Comparison of ENCODE assay signal across 1 cellular context in the genomic region with DNA sequence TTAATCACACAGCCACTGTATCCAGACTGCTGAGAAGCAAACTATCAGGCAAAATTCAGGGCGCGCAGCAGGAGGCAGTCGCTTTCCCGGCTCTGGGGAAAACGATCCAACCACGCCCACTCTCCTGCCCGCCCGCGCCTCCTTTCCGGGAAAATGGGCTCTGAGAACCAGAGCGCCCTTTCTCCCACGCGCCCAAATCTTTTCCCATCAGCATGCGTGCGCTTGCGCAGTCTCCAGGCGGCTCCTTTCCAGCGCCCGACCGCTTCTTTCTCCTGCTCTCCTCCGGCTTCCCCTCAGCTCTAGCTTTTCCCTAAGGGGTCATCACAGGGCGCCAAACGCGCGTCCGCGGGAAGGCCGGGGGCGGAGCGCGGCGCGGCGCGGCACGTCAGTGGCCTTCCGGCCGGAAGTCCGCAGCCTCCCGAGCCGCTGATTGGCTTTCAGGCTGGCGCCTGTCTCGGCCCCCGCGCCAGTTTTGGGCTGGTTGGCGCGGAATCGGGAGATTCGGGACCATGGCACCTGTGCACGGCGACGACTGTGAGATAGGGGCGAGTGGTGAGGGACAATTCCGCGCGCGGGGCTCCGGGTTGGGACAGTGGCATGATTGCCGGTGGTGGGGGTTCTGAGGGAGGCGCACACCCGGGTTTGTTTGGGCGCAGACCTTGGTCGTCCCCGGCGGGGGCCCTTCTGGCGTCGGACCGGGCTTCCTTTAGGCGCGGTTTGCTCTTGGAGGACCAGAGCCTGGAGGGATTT.
TF ChIP-seq lines count a peak whose summit lies in the region.

A gene with protein sequence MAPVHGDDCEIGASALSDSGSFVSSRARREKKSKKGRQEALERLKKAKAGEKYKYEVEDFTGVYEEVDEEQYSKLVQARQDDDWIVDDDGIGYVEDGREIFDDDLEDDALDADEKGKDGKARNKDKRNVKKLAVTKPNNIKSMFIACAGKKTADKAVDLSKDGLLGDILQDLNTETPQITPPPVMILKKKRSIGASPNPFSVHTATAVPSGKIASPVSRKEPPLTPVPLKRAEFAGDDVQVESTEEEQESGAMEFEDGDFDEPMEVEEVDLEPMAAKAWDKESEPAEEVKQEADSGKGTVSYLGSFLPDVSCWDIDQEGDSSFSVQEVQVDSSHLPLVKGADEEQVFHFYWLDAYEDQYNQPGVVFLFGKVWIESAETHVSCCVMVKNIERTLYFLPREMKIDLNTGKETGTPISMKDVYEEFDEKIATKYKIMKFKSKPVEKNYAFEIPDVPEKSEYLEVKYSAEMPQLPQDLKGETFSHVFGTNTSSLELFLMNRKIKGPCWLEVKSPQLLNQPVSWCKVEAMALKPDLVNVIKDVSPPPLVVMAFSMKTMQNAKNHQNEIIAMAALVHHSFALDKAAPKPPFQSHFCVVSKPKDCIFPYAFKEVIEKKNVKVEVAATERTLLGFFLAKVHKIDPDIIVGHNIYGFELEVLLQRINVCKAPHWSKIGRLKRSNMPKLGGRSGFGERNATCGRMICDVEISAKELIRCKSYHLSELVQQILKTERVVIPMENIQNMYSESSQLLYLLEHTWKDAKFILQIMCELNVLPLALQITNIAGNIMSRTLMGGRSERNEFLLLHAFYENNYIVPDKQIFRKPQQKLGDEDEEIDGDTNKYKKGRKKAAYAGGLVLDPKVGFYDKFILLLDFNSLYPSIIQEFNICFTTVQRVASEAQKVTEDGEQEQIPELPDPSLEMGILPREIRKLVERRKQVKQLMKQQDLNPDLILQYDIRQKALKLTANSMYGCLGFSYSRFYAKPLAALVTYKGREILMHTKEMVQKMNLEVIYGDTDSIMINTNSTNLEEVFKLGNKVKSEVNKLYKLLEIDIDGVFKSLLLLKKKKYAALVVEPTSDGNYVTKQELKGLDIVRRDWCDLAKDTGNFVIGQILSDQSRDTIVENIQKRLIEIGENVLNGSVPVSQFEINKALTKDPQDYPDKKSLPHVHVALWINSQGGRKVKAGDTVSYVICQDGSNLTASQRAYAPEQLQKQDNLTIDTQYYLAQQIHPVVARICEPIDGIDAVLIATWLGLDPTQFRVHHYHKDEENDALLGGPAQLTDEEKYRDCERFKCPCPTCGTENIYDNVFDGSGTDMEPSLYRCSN (N-terminal part only) (plus strand): TSS at position 466 of the 750 bp plus-strand sequence. CDS start 44 bp downstream, at position 510.

TF ChIP-seq in HEK293, 187 proteins besides CTCF, POLR2A, EP300 and RAD21 (continued from another document):
- TF ChIP-seq, protein P1, sequence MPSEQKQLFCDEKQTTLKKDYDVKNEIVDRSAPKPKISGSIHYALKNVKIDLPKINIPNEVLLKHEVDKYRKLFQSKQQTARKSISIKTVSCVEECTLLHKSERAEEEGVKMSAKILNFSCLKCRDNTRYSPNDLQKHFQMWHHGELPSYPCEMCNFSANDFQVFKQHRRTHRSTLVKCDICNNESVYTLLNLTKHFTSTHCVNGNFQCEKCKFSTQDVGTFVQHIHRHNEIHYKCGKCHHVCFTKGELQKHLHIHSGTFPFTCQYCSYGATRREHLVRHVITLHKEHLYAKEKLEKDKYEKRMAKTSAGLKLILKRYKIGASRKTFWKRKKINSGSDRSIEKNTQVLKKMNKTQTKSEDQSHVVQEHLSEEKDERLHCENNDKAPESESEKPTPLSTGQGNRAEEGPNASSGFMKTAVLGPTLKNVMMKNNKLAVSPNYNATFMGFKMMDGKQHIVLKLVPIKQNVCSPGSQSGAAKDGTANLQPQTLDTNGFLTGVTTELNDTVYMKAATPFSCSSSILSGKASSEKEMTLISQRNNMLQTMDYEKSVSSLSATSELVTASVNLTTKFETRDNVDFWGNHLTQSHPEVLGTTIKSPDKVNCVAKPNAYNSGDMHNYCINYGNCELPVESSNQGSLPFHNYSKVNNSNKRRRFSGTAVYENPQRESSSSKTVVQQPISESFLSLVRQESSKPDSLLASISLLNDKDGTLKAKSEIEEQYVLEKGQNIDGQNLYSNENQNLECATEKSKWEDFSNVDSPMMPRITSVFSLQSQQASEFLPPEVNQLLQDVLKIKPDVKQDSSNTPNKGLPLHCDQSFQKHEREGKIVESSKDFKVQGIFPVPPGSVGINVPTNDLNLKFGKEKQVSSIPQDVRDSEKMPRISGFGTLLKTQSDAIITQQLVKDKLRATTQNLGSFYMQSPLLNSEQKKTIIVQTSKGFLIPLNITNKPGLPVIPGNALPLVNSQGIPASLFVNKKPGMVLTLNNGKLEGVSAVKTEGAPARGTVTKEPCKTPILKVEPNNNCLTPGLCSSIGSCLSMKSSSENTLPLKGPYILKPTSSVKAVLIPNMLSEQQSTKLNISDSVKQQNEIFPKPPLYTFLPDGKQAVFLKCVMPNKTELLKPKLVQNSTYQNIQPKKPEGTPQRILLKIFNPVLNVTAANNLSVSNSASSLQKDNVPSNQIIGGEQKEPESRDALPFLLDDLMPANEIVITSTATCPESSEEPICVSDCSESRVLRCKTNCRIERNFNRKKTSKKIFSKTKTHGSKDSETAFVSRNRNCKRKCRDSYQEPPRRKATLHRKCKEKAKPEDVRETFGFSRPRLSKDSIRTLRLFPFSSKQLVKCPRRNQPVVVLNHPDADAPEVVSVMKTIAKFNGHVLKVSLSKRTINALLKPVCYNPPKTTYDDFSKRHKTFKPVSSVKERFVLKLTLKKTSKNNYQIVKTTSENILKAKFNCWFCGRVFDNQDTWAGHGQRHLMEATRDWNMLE (tag by site-specific recombination; conservative IDR thresholded peaks at IDR 0.05; ENCODE audit: low read depth): peak; percentile 20
- no peak for TF ChIP-seq ZNF274 (IDR thresholded peaks at IDR 0.05; ENCODE audit: low read length)
- no peak for TF ChIP-seq ZNF274 (tag by site-specific recombination; IDR thresholded peaks at IDR 0.05; ENCODE audit: borderline replicate concordance)
- TF ChIP-seq, protein P2, sequence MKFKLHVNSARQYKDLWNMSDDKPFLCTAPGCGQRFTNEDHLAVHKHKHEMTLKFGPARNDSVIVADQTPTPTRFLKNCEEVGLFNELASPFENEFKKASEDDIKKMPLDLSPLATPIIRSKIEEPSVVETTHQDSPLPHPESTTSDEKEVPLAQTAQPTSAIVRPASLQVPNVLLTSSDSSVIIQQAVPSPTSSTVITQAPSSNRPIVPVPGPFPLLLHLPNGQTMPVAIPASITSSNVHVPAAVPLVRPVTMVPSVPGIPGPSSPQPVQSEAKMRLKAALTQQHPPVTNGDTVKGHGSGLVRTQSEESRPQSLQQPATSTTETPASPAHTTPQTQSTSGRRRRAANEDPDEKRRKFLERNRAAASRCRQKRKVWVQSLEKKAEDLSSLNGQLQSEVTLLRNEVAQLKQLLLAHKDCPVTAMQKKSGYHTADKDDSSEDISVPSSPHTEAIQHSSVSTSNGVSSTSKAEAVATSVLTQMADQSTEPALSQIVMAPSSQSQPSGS (tag by site-specific recombination; IDR thresholded peaks at IDR 0.05; ENCODE audit: low read depth): no peak
- TF ChIP-seq ZNF10 (tag by site-specific recombination; IDR thresholded peaks at IDR 0.05): peak; percentile 56; the same call in 1 of the 2 replicates
- peak; percentile 99 for TF ChIP-seq ZBTB8A (tag by site-specific recombination; IDR thresholded peaks at IDR 0.05)
- TF ChIP-seq SP2 (tag by site-specific recombination; IDR thresholded peaks at IDR 0.05): peak; percentile 90
- TF ChIP-seq ZNF664 (tag by site-specific recombination; IDR thresholded peaks at IDR 0.05): no peak
